Comparison of ENCODE assay signal across 22 cellular contexts in the genomic region with DNA sequence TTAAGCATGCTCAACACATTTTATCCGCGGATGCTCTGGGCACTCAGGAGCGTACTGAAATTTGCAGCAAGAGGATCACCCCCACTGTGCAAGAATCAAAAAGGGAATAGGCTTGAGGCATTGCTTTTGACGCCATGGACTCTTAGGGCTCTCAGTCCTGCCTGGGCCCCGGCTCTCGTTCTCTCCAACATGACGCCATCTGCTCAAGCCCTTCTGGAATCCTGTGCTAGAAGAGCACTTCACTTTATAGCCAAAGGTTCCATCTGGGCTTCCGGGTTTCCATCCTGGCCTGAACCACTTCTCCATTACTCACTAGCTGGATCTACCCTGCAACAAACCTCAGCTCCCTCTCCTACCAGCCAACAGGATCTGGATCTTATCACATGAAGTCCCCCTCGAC.
"Had no signal": no experiment of that assay in that cellular context is flagged by ENCODE, and none has a peak within 500 bp of the region (broad histone marks: within the 10 kb centered on the region; RNA-seq: fewer than 3 reads in every experiment).

No MANE protein-coding gene starts in this region.

- H3K27ac Mint-ChIP-seq: activated naive CD8-positive, alpha-beta T cell; dendritic cell treated with granulocyte-macrophage colony-stimulating factor and Interleukin-4, amounts not matched to agents 40 ng/mL and 50 ng/mL, for 4 days; nephron progenitor cell; stimulated activated naive B cell treated with anti-CD40 and anti-IgM and Interleukin-4, amounts not matched to agents 10 μg/mL and 1 μg/mL and 100 μg/mL, for 72 hours; T-helper 1 cell treated with Interleukin-12 subunit alpha and Interleukin-12 subunit beta and Interleukin-4 antibody, amounts not matched to agents 30 μg/mL and 1 μg/mL, for 36 hours had no signal

- DNase-seq: activated CD4-positive, alpha-beta T cell treated with anti-CD3 and anti-CD28 coated beads for 48 hours; activated CD4-positive, alpha-beta T cell treated with anti-CD3 and anti-CD28 coated beads, Interleukin-2, amount 50 U/mL, for 48 hours; activated CD8-positive, alpha-beta memory T cell treated with anti-CD3 and anti-CD28 coated beads for 24 hours; activated effector memory CD4-positive, alpha-beta T cell treated with Interleukin-2 at 50 U/mL for 16 hours; activated naive CD4-positive, alpha-beta T cell treated with Interleukin-2 at 50 U/mL for 16 hours; brain microvascular endothelial cell; gastrocnemius medialis; islet precursor cell; left ventricle myocardium superior; mammary epithelial cell; nephron progenitor cell; ovary; stimulated activated CD4-positive, alpha-beta T cell treated with anti-CD3 and anti-CD28 coated beads, Interleukin-1b, Interleukin-23, amount 100 ng/mL, for 48 hours; stimulated activated naive B cell treated with anti-CD40 and anti-IgM and Interleukin-4, amounts not matched to agents 10 μg/mL and 1 μg/mL and 100 μg/mL, for 72 hours; T1000; tibial artery; upper lobe of right lung; WERI-Rb-1 had no signal

- ATAC-seq: activated CD4-positive, CD25-positive, alpha-beta regulatory T cell treated with anti-CD3 and anti-CD28 coated beads, Interleukin-2, amount 50 U/mL, for 24 hours; gastrocnemius medialis; left ventricle myocardium superior; stimulated activated naive B cell treated with anti-CD40 and anti-IgM and Interleukin-4, amounts not matched to agents 10 μg/mL and 1 μg/mL and 100 μg/mL, for 72 hours; upper lobe of right lung had no signal

- H3K4me1 Mint-ChIP-seq: stimulated activated naive B cell treated with anti-CD40 and anti-IgM and Interleukin-4, amounts not matched to agents 10 μg/mL and 1 μg/mL and 100 μg/mL, for 72 hours had no signal

- H3K27me3 Mint-ChIP-seq: activated naive CD8-positive, alpha-beta T cell; dendritic cell treated with granulocyte-macrophage colony-stimulating factor and Interleukin-4, amounts not matched to agents 40 ng/mL and 50 ng/mL, for 4 days had no signal

- H3K36me3 Mint-ChIP-seq: stimulated activated naive B cell treated with anti-CD40 and anti-IgM and Interleukin-4, amounts not matched to agents 10 μg/mL and 1 μg/mL and 100 μg/mL, for 72 hours had no signal

- H3K4me3 Mint-ChIP-seq: activated naive CD8-positive, alpha-beta T cell; dendritic cell treated with granulocyte-macrophage colony-stimulating factor and Interleukin-4, amounts not matched to agents 40 ng/mL and 50 ng/mL, for 4 days; nephron progenitor cell; stimulated activated naive B cell treated with anti-CD40 and anti-IgM and Interleukin-4, amounts not matched to agents 10 μg/mL and 1 μg/mL and 100 μg/mL, for 72 hours; T-helper 1 cell treated with Interleukin-12 subunit alpha and Interleukin-12 subunit beta and Interleukin-4 antibody, amounts not matched to agents 30 μg/mL and 1 μg/mL, for 36 hours had no signal

- H3K9me3 Mint-ChIP-seq: dendritic cell treated with granulocyte-macrophage colony-stimulating factor and Interleukin-4, amounts not matched to agents 40 ng/mL and 50 ng/mL, for 4 days; T-helper 1 cell treated with Interleukin-12 subunit alpha and Interleukin-12 subunit beta and Interleukin-4 antibody, amounts not matched to agents 30 μg/mL and 1 μg/mL, for 36 hours had no signal
